ENCODE assay signal across 8 cellular contexts in genomic region chr17:30116345-30116660, GRCh38. TPM values are rescaled to one million over a fixed set of nuclear protein-coding genes. Genes with fewer than 3 reads are reported as not detected.
A peak's percentile ranks its signal among the peaks of the same experiment; 100 is the strongest.
DNase-seq lines count a peak whose midpoint lies in the region; ATAC-seq and TF ChIP-seq lines count a peak whose summit lies in the region.

No MANE protein-coding gene starts in this region.

- TF ChIP-seq POLR2A in IMR-90 (IDR thresholded peaks at IDR 0.05; ENCODE audit: low read depth, low read length), result no peak

- peak overlapping the region; percentile 85 for H4K91ac ChIP-seq in IMR-90 (ENCODE audit: insufficient read depth, low read depth, low read length)

- DNase-seq in IMR-90 (no peak), amniotic stem cell (lab: John Stamatoyannopoulos, UW) (no peak), DMS53 (lab: John Stamatoyannopoulos, UW) (no peak)
- DNase-seq in natural killer cell treated with Interleukin-12 subunit alpha and Interleukin-12 subunit beta and Interleukin-15 and Interleukin-18, amount 100 ng/mL, for 72 hours (ENCODE audit: low spot score), result no peak
- DNase-seq in stimulated activated CD4-positive, alpha-beta T cell treated with anti-CD3 and anti-CD28 coated beads, Interleukin-15, amount 100 ng/mL, for 24 hours, result no peak

- H3K14ac ChIP-seq in IMR-90 (replicated peaks; ENCODE audit: low read depth, low read length), result peak overlapping the region; percentile 99

- H3K9ac ChIP-seq in IMR-90 (ENCODE audit: low read depth, low read length), result peak overlapping the region; percentile 99

- peak overlapping the region; percentile 39; the same call in 1 of the 3 replicates for H2BK15ac ChIP-seq in IMR-90 (ENCODE audit: low read depth, low read length)

- H3K27ac ChIP-seq in C4-2B (peak overlapping the region; percentile 99), IMR-90 (ENCODE audit: insufficient read depth, low read length) (peak overlapping the region; percentile 97)

- no peaks in the 10 kb centered on the region for H3K27me3 ChIP-seq in IMR-90 (ENCODE audit: control insufficient read depth, insufficient read depth, low read length)

- H3K9me3 Mint-ChIP-seq in dendritic cell treated with granulocyte-macrophage colony-stimulating factor and Interleukin-4, amounts not matched to agents 40 ng/mL and 50 ng/mL, for 4 days, result no peaks in the 10 kb centered on the region
- H3K9me3 Mint-ChIP-seq in natural killer cell treated with Interleukin-12 subunit alpha and Interleukin-12 subunit beta and Interleukin-15 and Interleukin-18, amount 100 ng/mL, for 72 hours, result no peaks in the 10 kb centered on the region

- peaks cover 3% of the 10 kb centered on the region for H4K20me1 ChIP-seq in IMR-90 (ENCODE audit: insufficient read depth, low read length)

- peak overlapping the region; percentile 94 for H2AFZ ChIP-seq in IMR-90 (replicated peaks; ENCODE audit: low read length, poor library complexity)

- H3K4me3 ChIP-seq in IMR-90 (ENCODE audit: insufficient read depth, low read depth, low read length), result peak overlapping the region; percentile 84

- 8% methylated on average over 4 of the region's 10 CpGs; no CpG with 5 or more reads in 1 of the 2 experiments for WGBS in IMR-90 (ENCODE audit: extremely low coverage in 2 of 2, insufficient read length in 1 of 2), 2 experiments

- H3K27ac Mint-ChIP-seq in dendritic cell treated with granulocyte-macrophage colony-stimulating factor and Interleukin-4, amounts not matched to agents 40 ng/mL and 50 ng/mL, for 4 days, result peak overlapping the region; percentile 97
- peak overlapping the region; percentile 96 to 98 for H3K27ac Mint-ChIP-seq in natural killer cell treated with Interleukin-12 subunit alpha and Interleukin-12 subunit beta and Interleukin-15 and Interleukin-18, amount 100 ng/mL, for 72 hours

- no peak for TF ChIP-seq RAD21 in IMR-90 (IDR thresholded peaks at IDR 0.05; ENCODE audit: low read length)

- H2BK5ac ChIP-seq in IMR-90 (ENCODE audit: low read depth, low read length, poor library complexity, severe bottlenecking), result peak overlapping the region; percentile 84

- H2AK9ac ChIP-seq in IMR-90 (replicated peaks; ENCODE audit: low read depth, low read length, poor library complexity), result peak overlapping the region; percentile 88

- no peak for ATAC-seq in IMR-90 (ENCODE audit: low read depth)
- no peak for ATAC-seq in natural killer cell treated with Interleukin-12 subunit alpha and Interleukin-12 subunit beta and Interleukin-15 and Interleukin-18, amount 100 ng/mL, for 72 hours
- ATAC-seq in GM21528 (IDR thresholded peaks at IDR 0.05; ENCODE audit: low FRiP score, unreplicated experiment), result no peak

- intact Hi-C loops in IMR-90 (cut with micrococcal nuclease), result no loop called here
- intact Hi-C loops in dendritic cell treated with granulocyte-macrophage colony-stimulating factor and Interleukin-4, amounts not matched to agents 40 ng/mL and 50 ng/mL, for 4 days (cut with micrococcal nuclease), result loop anchor here (2.0 kb wide), 1 partner anchor 262 kb away; the partner anchor contains the start of gene CPD

- in situ Hi-C loops in IMR-90 (cut with MboI; ENCODE audit: low sequenced_read_pairs), result loop anchor here (5.0 kb wide), 1 partner anchor 166 kb away; no protein-coding TSS in a partner anchor

- H3K36me3 Mint-ChIP-seq in dendritic cell treated with granulocyte-macrophage colony-stimulating factor and Interleukin-4, amounts not matched to agents 40 ng/mL and 50 ng/mL, for 4 days (ENCODE audit: low read depth), result peaks cover 36% of the 10 kb centered on the region
- peaks cover 16% of the 10 kb centered on the region for H3K36me3 Mint-ChIP-seq in natural killer cell treated with Interleukin-12 subunit alpha and Interleukin-12 subunit beta and Interleukin-15 and Interleukin-18, amount 100 ng/mL, for 72 hours

- peaks cover 20% of the 10 kb centered on the region for H3K4me1 Mint-ChIP-seq in dendritic cell treated with granulocyte-macrophage colony-stimulating factor and Interleukin-4, amounts not matched to agents 40 ng/mL and 50 ng/mL, for 4 days (ENCODE audit: low read depth)
- peaks cover 27 to 55% of the 10 kb centered on the region in 2 donors for H3K4me1 Mint-ChIP-seq in natural killer cell treated with Interleukin-12 subunit alpha and Interleukin-12 subunit beta and Interleukin-15 and Interleukin-18, amount 100 ng/mL, for 72 hours (ENCODE audit: low read depth in 2 of 2)

- CTCF ChIA-PET in IMR-90 (lab: Yijun Ruan, JAX), result no interaction called here

- H2AK5ac ChIP-seq in IMR-90 (ENCODE audit: low read depth, low read length), result peak overlapping the region; percentile 87; the same call in 1 of the 2 replicates

- H3K9me1 ChIP-seq in IMR-90 (ENCODE audit: insufficient read depth, low read length), result no peaks in the 10 kb centered on the region

- TF ChIP-seq CTCF in C4-2B (conservative IDR thresholded peaks at IDR 0.05), result no peak
- TF ChIP-seq CTCF in IMR-90 (conservative IDR thresholded peaks at IDR 0.05; ENCODE audit: low read depth, low read length), result no peak

- H3K27me3 Mint-ChIP-seq in dendritic cell treated with granulocyte-macrophage colony-stimulating factor and Interleukin-4, amounts not matched to agents 40 ng/mL and 50 ng/mL, for 4 days, result no peaks in the 10 kb centered on the region
- no peaks in the 10 kb centered on the region for H3K27me3 Mint-ChIP-seq in natural killer cell treated with Interleukin-12 subunit alpha and Interleukin-12 subunit beta and Interleukin-15 and Interleukin-18, amount 100 ng/mL, for 72 hours

- 0 out of 2 replicates have a peak overlapping the region, but pooled peaks have one; percentile 50 for H2BK20ac ChIP-seq in IMR-90 (ENCODE audit: low read depth, low read length)

- H3K79me1 ChIP-seq in IMR-90 (ENCODE audit: low read depth in 1 of 2, low read length in 2 of 2), result peaks cover 0 to 24% of the 10 kb centered on the region in 2 experiments; a peak in 2 of 4 replicates

- peak overlapping the region; percentile 70 for H3K18ac ChIP-seq in IMR-90 (ENCODE audit: low read depth, low read length)

- dilution Hi-C loops in IMR-90 (cut with HindIII; ENCODE audit: low sequenced_read_pairs, unreplicated experiment), result no loop called here

- peak overlapping the region; percentile 88 for H4K5ac ChIP-seq in IMR-90 (ENCODE audit: low read depth, low read length)

- peak overlapping the region; percentile 74 for H3K4me2 ChIP-seq in IMR-90 (ENCODE audit: low read depth, low read length)

- H3K56ac ChIP-seq in IMR-90 (ENCODE audit: extremely low read depth, insufficient read depth, low read length), result peak overlapping the region; percentile 97

- H2BK120ac ChIP-seq in IMR-90 (ENCODE audit: low read depth, low read length), result peak overlapping the region; percentile 89

- H3K36me3 ChIP-seq in IMR-90 (ENCODE audit: control insufficient read depth, insufficient read depth, low read length), result peaks cover 2% of the 10 kb centered on the region; the same call in 1 of the 2 replicates

- H4K8ac ChIP-seq in IMR-90 (ENCODE audit: low read depth in 2 of 2, low read length in 2 of 2), result peak overlapping the region; percentile 90 to 100

- peak overlapping the region; percentile 83 for H3K4me3 Mint-ChIP-seq in dendritic cell treated with granulocyte-macrophage colony-stimulating factor and Interleukin-4, amounts not matched to agents 40 ng/mL and 50 ng/mL, for 4 days
- peak overlapping the region; percentile 100 for H3K4me3 Mint-ChIP-seq in natural killer cell treated with Interleukin-12 subunit alpha and Interleukin-12 subunit beta and Interleukin-15 and Interleukin-18, amount 100 ng/mL, for 72 hours

- H3K4me1 ChIP-seq in IMR-90 (ENCODE audit: control insufficient read depth, insufficient read depth, low read length), result no peaks in the 10 kb centered on the region

- peak overlapping the region; percentile 98 for H3K4ac ChIP-seq in IMR-90 (ENCODE audit: low read depth, low read length)

- H3K9me3 ChIP-seq in IMR-90 (ENCODE audit: control insufficient read depth, insufficient read depth, low read length), result no peaks in the 10 kb centered on the region

- no TSS peak for BruUV-seq in IMR-90 (replicated peaks; lab: Mats Ljungman, UMichigan)

- POLR2A ChIA-PET in IMR-90 (lab: Charles Lee; ENCODE audit: unreplicated experiment), result no interaction called here

- H3K23ac ChIP-seq in IMR-90 (ENCODE audit: low read depth, low read length), result peak overlapping the region; percentile 99

TF ChIP-seq in IMR-90, 13 proteins besides CTCF, POLR2A, EP300 and RAD21:
- TF ChIP-seq RCOR1 (IDR thresholded peaks at IDR 0.05; ENCODE audit: insufficient replicate concordance, low read length) (no peak), USF2 (IDR thresholded peaks at IDR 0.05; ENCODE audit: low read depth, low read length) (no peak), CHD1 (IDR thresholded peaks at IDR 0.05; ENCODE audit: low read depth, low read length) (no peak), CEBPB (IDR thresholded peaks at IDR 0.05; ENCODE audit: low read depth, low read length) (no peak), NFE2L2 (IDR thresholded peaks at IDR 0.05; ENCODE audit: low read depth, low read length) (no peak), ELK1 (IDR thresholded peaks at IDR 0.05; ENCODE audit: borderline replicate concordance, low read depth, low read length) (no peak), MAZ (IDR thresholded peaks at IDR 0.05; ENCODE audit: borderline replicate concordance, low read depth, low read length) (no peak)

RNA-seq across cellular contexts. Expression of gene NSRP1, which starts 0.3 kb away (rescaled TPM):
- 3.4 and 5.8 TPM in 2 replicates for total RNA-seq in IMR-90 (2012; rRNA removed)
- polyA plus RNA-seq in IMR-90 (2012; rRNA removed), result 14.2 and 14.4 TPM in 2 replicates
- 1.8 and 3.3 TPM in 2 replicates for polyA plus RNA-seq in IMR-90 (2012; cell fraction: cytosol; rRNA removed)
- polyA plus RNA-seq in IMR-90 (2012; cell fraction: nucleus; rRNA removed; ENCODE audit: low replicate concordance), result 5.2 and 12.4 TPM in 2 replicates
- 10 to 100 TPM; 35.7 to 59.8 TPM for total RNA-seq in natural killer cell treated with Interleukin-12 subunit alpha and Interleukin-12 subunit beta and Interleukin-15 and Interleukin-18, amount 100 ng/mL, for 72 hours
